ENCODE assay signal across 31 cellular contexts in genomic region chr2:146623771-146624170, GRCh38.
DNase-seq lines count a peak whose midpoint lies in the region; ATAC-seq and TF ChIP-seq lines count a peak whose summit lies in the region.
"Had no signal": no experiment of that assay in that cellular context is flagged by ENCODE, and none has a peak within 500 bp of the region (broad histone marks: within the 10 kb centered on the region; RNA-seq: fewer than 3 reads in every experiment).

No MANE protein-coding gene starts in this region.

- no peaks in the 10 kb centered on the region for H3K27me3 ChIP-seq in adipocyte (replicated peaks; ENCODE audit: control insufficient read depth, insufficient read depth, low read length)
- H3K27me3 ChIP-seq: BE2C, esophagus squamous epithelium, neutrophil, uterus had no signal

- H3K4me1 ChIP-seq in adipocyte (ENCODE audit: control insufficient read depth, insufficient read depth, low read length): no peaks in the 10 kb centered on the region
- H3K4me1 ChIP-seq: BE2C, esophagus squamous epithelium, uterus had no signal

- no peaks in the 10 kb centered on the region for H3K27me3 Mint-ChIP-seq in nephron (ENCODE audit: low read depth)
- H3K27me3 Mint-ChIP-seq: activated CD4-positive, alpha-beta T cell treated with anti-CD3 and anti-CD28 coated beads, Interleukin-2, amount 10 ng/mL, durations not matched to agents 7 days and 5 days; CD8-positive, alpha-beta memory T cell; memory B cell; progenitor cell of endocrine pancreas had no signal

- TF ChIP-seq CTCF in AG10803 (conservative IDR thresholded peaks at IDR 0.05; ENCODE audit: low read length): no peak
- TF ChIP-seq CTCF in nephron (IDR thresholded peaks at IDR 0.05; ENCODE audit: unreplicated experiment in 3 of 3): no peak

- no peak for ATAC-seq in HG03378 (IDR thresholded peaks at IDR 0.05; ENCODE audit: unreplicated experiment)
- no peak for ATAC-seq in HG02852 (IDR thresholded peaks at IDR 0.05; ENCODE audit: unreplicated experiment)
- ATAC-seq in HG03520 (IDR thresholded peaks at IDR 0.05; ENCODE audit: unreplicated experiment): no peak
- ATAC-seq: left lobe of liver; sciatic nerve; stimulated activated naive CD8-positive, alpha-beta T cell treated with anti-CD3 and anti-CD28 coated beads, Interleukin-15, Interleukin-2, amounts not matched to agents 100 U/mL and 50 U/mL, for 24 hours; WTC11 had no signal

- peak; percentile 53 for DNase-seq in AG10803 (ENCODE audit: low read depth)
- peak; percentile 77 for DNase-seq in adipocyte (ENCODE audit: low read depth)
- peak; percentile 65 for DNase-seq in fibroblast of gingiva (ENCODE audit: low read depth)
- DNase-seq in NCI-H446 treated with DMSO at 0.1 percent for 48 hours (lab: John Stamatoyannopoulos, UW): no peak
- DNase-seq: activated CD4-positive, alpha-beta T cell treated with anti-CD3 and anti-CD28 coated beads, Interleukin-2, amount 10 ng/mL, durations not matched to agents 7 days and 5 days; activated naive CD4-positive, alpha-beta T cell treated with anti-CD3 and anti-CD28 coated beads for 36 hours; activated T-cell treated with anti-CD3 and anti-CD28 coated beads, Interleukin-2, amount 50 U/mL, for 48 hours; amygdala; BE2C; caudate nucleus; CD8-positive, alpha-beta memory T cell; esophagus squamous epithelium; NCI-H1105; NCI-H2081 treated with DMSO at 0.1 percent for 48 hours; NCI-H226; NCI-H748 treated with DMSO at 0.1 percent for 48 hours; stimulated activated CD4-positive, alpha-beta T cell treated with anti-CD3 and anti-CD28 coated beads, Interleukin-15, amount 100 ng/mL, for 24 hours; stimulated activated naive CD8-positive, alpha-beta T cell treated with anti-CD3 and anti-CD28 coated beads, Interleukin-15, Interleukin-2, amounts not matched to agents 100 U/mL and 50 U/mL, for 24 hours; T1000; uterus had no signal

- no peaks in the 10 kb centered on the region for H3K9me3 ChIP-seq in adipocyte (ENCODE audit: control insufficient read depth, low read length)
- H3K9me3 ChIP-seq: BE2C, esophagus squamous epithelium, neutrophil, thoracic aorta, uterus had no signal

- H3K4me1 Mint-ChIP-seq in nephron: peaks cover 17% of the 10 kb centered on the region
- H3K4me1 Mint-ChIP-seq: activated CD4-positive, alpha-beta T cell treated with anti-CD3 and anti-CD28 coated beads, Interleukin-2, amount 10 ng/mL, durations not matched to agents 7 days and 5 days; CD8-positive, alpha-beta memory T cell; memory B cell; WTC11 had no signal

- H3K9me3 Mint-ChIP-seq in nephron: peaks cover 3% of the 10 kb centered on the region
- H3K9me3 Mint-ChIP-seq: activated CD4-positive, alpha-beta T cell treated with anti-CD3 and anti-CD28 coated beads, Interleukin-2, amount 10 ng/mL, durations not matched to agents 7 days and 5 days had no signal

- H3K36me3 Mint-ChIP-seq in nephron (ENCODE audit: low read depth): no peaks in the 10 kb centered on the region
- H3K36me3 Mint-ChIP-seq: CD8-positive, alpha-beta memory T cell; memory B cell had no signal

- H3K36me3 ChIP-seq in adipocyte (ENCODE audit: control insufficient read depth, insufficient read depth, low read length, severe bottlenecking): no peaks in the 10 kb centered on the region
- H3K36me3 ChIP-seq: BE2C, esophagus squamous epithelium, neutrophil, thoracic aorta, uterus had no signal

- no peak overlapping the region for H3K4me3 Mint-ChIP-seq in nephron
- H3K4me3 Mint-ChIP-seq: activated CD4-positive, alpha-beta T cell treated with anti-CD3 and anti-CD28 coated beads, Interleukin-2, amount 10 ng/mL, durations not matched to agents 7 days and 5 days; activated naive CD4-positive, alpha-beta T cell treated with anti-CD3 and anti-CD28 coated beads for 36 hours; CD8-positive, alpha-beta memory T cell; memory B cell; WTC11 had no signal

- H3K4me3 ChIP-seq in AG10803 (ENCODE audit: low read length) (no peak overlapping the region), adipocyte (ENCODE audit: low read length) (no peak overlapping the region)
- H3K4me3 ChIP-seq: esophagus squamous epithelium, thoracic aorta, uterus had no signal

- no peak overlapping the region for H3K9ac ChIP-seq in adipocyte (ENCODE audit: low read length)

- peak overlapping the region; percentile 46 to 75 (median 74) for H3K27ac Mint-ChIP-seq in nephron
- H3K27ac Mint-ChIP-seq: activated CD4-positive, alpha-beta T cell treated with anti-CD3 and anti-CD28 coated beads, Interleukin-2, amount 10 ng/mL, durations not matched to agents 7 days and 5 days; activated naive CD4-positive, alpha-beta T cell treated with anti-CD3 and anti-CD28 coated beads for 36 hours; CD8-positive, alpha-beta memory T cell; memory B cell; progenitor cell of endocrine pancreas; WTC11 had no signal
